8 cellular contexts compared by ENCODE assay signal in the genomic region with DNA sequence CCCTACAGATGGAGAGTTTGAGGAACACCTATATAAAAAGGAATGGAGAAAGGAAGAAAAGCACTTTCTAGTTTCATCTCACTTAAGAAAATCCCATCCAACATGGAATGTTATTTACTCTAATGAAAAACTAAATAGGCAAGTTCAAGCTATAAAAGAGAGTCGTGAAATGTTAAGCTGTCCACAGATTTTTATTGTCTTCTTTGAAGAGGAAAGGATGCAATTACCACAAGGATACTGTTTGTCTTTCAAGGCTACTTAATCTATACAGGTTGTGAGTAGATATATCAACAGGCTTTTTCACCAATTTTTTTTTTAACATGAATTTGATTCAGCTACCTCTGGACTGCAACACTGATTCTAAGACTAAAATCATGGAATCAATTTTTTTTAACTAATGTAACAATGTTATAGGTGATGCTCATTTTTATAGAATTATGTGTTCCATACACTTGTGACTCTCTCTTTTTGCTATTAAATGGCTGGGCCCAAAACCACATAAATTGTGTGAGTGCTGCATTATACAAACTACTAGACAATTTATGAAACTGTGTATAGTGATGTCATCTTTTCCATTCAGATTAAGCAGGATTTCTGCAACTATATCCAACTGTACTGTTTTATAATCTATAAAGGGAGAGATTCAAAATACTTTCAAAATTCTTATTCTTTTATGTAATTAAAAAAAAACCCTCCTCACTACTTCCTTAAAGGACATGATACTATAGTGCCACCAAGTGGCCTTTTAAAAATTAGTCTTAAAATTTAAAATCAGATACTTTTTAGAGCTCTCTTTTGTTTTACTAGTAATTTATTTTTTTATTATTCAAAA. TPM values are rescaled to one million over a fixed set of nuclear protein-coding genes. Genes with fewer than 3 reads are reported as not detected.
DNase-seq lines count a peak whose midpoint lies in the region; ATAC-seq and TF ChIP-seq lines count a peak whose summit lies in the region.

No MANE protein-coding gene starts in this region.

- intact Hi-C loops in Right ventricle myocardium inferior (cut with DNase I) = loop anchor here (5.0 kb wide), 2 partner anchors 164 to 284 kb away; a partner anchor contains a TSS

- DNase-seq in cardiac muscle cell (ENCODE audit: low read depth in 1 of 2, low spot score in 1 of 2) (peak; percentile 30 to 69), Right ventricle myocardium inferior (ENCODE audit: missing footprints) (no peak), NCI-H82 (lab: John Stamatoyannopoulos, UW) (peak; percentile 40), mesothelial cell of epicardium (ENCODE audit: low spot score in 2 of 2, unreplicated experiment in 2 of 2) (no peak)
- no peak for DNase-seq in central memory CD8-positive, alpha-beta T cell (ENCODE audit: low spot score in 2 of 2)

- TF ChIP-seq CTCF in cardiac muscle cell (IDR thresholded peaks at IDR 0.05; ENCODE audit: low read depth, low read length) (peak; percentile 29), mesothelial cell of epicardium (IDR thresholded peaks at IDR 0.05; ENCODE audit: unreplicated experiment) (peak; percentile 62)

- H3K9me3 Mint-ChIP-seq in central memory CD8-positive, alpha-beta T cell = no peaks in the 10 kb centered on the region
- no peaks in the 10 kb centered on the region for H3K9me3 Mint-ChIP-seq in mesothelial cell of epicardium

- H3K9me3 ChIP-seq in cardiac muscle cell (ENCODE audit: low read depth) = no peaks in the 10 kb centered on the region

- no peaks in the 10 kb centered on the region for H3K4me1 Mint-ChIP-seq in central memory CD8-positive, alpha-beta T cell
- peaks cover 8% of the 10 kb centered on the region for H3K4me1 Mint-ChIP-seq in mesothelial cell of epicardium

- peaks cover 20% of the 10 kb centered on the region for H3K36me3 ChIP-seq in cardiac muscle cell

- no peaks in the 10 kb centered on the region for H3K27me3 ChIP-seq in cardiac muscle cell

- H3K36me3 Mint-ChIP-seq in central memory CD8-positive, alpha-beta T cell (ENCODE audit: insufficient read depth) = peaks cover 13% of the 10 kb centered on the region
- peaks cover 20% of the 10 kb centered on the region for H3K36me3 Mint-ChIP-seq in mesothelial cell of epicardium

- H3K4me3 ChIP-seq in cardiac muscle cell = no peak overlapping the region

- peak overlapping the region; percentile 27 for H3K27ac Mint-ChIP-seq in central memory CD8-positive, alpha-beta T cell (ENCODE audit: low read depth)
- peak overlapping the region; percentile 86 for H3K27ac Mint-ChIP-seq in mesothelial cell of epicardium

- ATAC-seq in Right ventricle myocardium inferior (no peak), HG03342 (IDR thresholded peaks at IDR 0.05; ENCODE audit: unreplicated experiment) (no peak), HG03521 (IDR thresholded peaks at IDR 0.05; ENCODE audit: unreplicated experiment) (no peak)
- ATAC-seq in central memory CD8-positive, alpha-beta T cell (replicated peaks; ENCODE audit: extremely low read depth, poor library complexity, severe bottlenecking) = no peak
- ATAC-seq in activated CD4-positive, CD25-positive, alpha-beta regulatory T cell treated with anti-CD3 and anti-CD28 coated beads, Interleukin-2, amount 50 U/mL, for 24 hours = no peak

- H3K4me1 ChIP-seq in cardiac muscle cell (ENCODE audit: low read depth) = no peaks in the 10 kb centered on the region

- H3K27me3 Mint-ChIP-seq in central memory CD8-positive, alpha-beta T cell = no peaks in the 10 kb centered on the region
- H3K27me3 Mint-ChIP-seq in mesothelial cell of epicardium (ENCODE audit: low read depth) = no peaks in the 10 kb centered on the region

- H3K27ac ChIP-seq in cardiac muscle cell = no peak overlapping the region

- H3K4me3 Mint-ChIP-seq in central memory CD8-positive, alpha-beta T cell = no peak overlapping the region
- H3K4me3 Mint-ChIP-seq in mesothelial cell of epicardium = no peak overlapping the region

RNA-seq across cellular contexts. Expression of a gene that starts 26.7 kb away (rescaled TPM):
- total RNA-seq in cardiac muscle cell (0.98 and 1.2 TPM in 2 replicates), Right ventricle myocardium inferior (1.2 TPM), mesothelial cell of epicardium (3.8 to 4.2 TPM (median 4.1 TPM) in 3 replicates)
- polyA plus RNA-seq in cardiac muscle cell = 0.72 and 1.4 TPM in 2 replicates

Comparison
In these comparisons a context has a peak if more than half of its experiments do, and no peak if none do; other contexts are left out.
1. DNase-seq: peak in cardiac muscle cell (2 of 2) and NCI-H82 (single experiment); none in Right ventricle myocardium inferior (single experiment), central memory CD8-positive, alpha-beta T cell (0 of 2) and mesothelial cell of epicardium (0 of 2).